In genomic region chr22:27881404-27881803, GRCh38 we compare ENCODE assay signal across 10 cellular contexts. TPM values are rescaled to one million over a fixed set of nuclear protein-coding genes. Genes with fewer than 3 reads are reported as not detected.
DNase-seq lines count a peak whose midpoint lies in the region; ATAC-seq and TF ChIP-seq lines count a peak whose summit lies in the region.
"Had no signal": no experiment of that assay in that cellular context is flagged by ENCODE, and none has a peak within 500 bp of the region (broad histone marks: within the 10 kb centered on the region; RNA-seq: fewer than 3 reads in every experiment).

No MANE protein-coding gene starts in this region.

- H3K27me3 Mint-ChIP-seq in CD8-positive, alpha-beta T cell (ENCODE audit: low read depth), result no peaks in the 10 kb centered on the region
- H3K27me3 Mint-ChIP-seq: activated B cell treated with CpG ODN at 0.5 μM for 24 hours had no signal

- CTCF ChIA-PET in CD8-positive, alpha-beta T cell (lab: Charles Lee), result interaction anchor here (0.7 to 4.8 kb wide), 11 partner anchors 8 to 1587 kb away, joined by 3 to 23 read pairs (median 4); no protein-coding TSS in a partner anchor

- H3K9me3 ChIP-seq in osteoblast (ENCODE audit: low read depth, low read length) (no peaks in the 10 kb centered on the region), vagina (no peaks in the 10 kb centered on the region)
- H3K9me3 ChIP-seq in CD8-positive, alpha-beta T cell (ENCODE audit: low read length), result no peaks in the 10 kb centered on the region

- TF ChIP-seq CTCF in osteoblast (IDR thresholded peaks at IDR 0.05; ENCODE audit: extremely low read depth, low read depth, low read length) (no peak), vagina (IDR thresholded peaks at IDR 0.05) (no peak)
- no peak for TF ChIP-seq CTCF in CD8-positive, alpha-beta T cell (IDR thresholded peaks at IDR 0.05)

- no peak overlapping the region for H3K27ac Mint-ChIP-seq in CD8-positive, alpha-beta T cell
- H3K27ac Mint-ChIP-seq: activated B cell treated with CpG ODN at 0.5 μM for 24 hours; activated naive CD4-positive, alpha-beta T cell treated with anti-CD3 and anti-CD28 coated beads, Interleukin-2, amount 50 U/mL, for 72 hours had no signal

- DNase-seq in Right ventricle myocardium inferior (ENCODE audit: missing footprints) (no peak), cardiac septum (ENCODE audit: low spot score) (no peak), globus pallidus (ENCODE audit: low spot score) (peak; percentile 94), osteoblast (ENCODE audit: insufficient read length, low spot score, missing footprints) (no peak), vagina (ENCODE audit: extremely low spot score in 2 of 2) (no peak), GM19240 (ENCODE audit: insufficient read length, low spot score) (no peak)
- no peak for DNase-seq in CD8-positive, alpha-beta T cell
- DNase-seq: activated B cell treated with CpG ODN at 0.5 μM for 24 hours had no signal

- no peak for TF ChIP-seq POLR2A in vagina (IDR thresholded peaks at IDR 0.05)

- peaks cover 16% of the 10 kb centered on the region for H3K4me1 Mint-ChIP-seq in CD8-positive, alpha-beta T cell (ENCODE audit: low read depth)

- H3K36me3 ChIP-seq in osteoblast (ENCODE audit: insufficient read depth, low read length), result peaks cover 17% of the 10 kb centered on the region
- H3K36me3 ChIP-seq in vagina, result no peaks in the 10 kb centered on the region
- H3K36me3 ChIP-seq in CD8-positive, alpha-beta T cell (ENCODE audit: insufficient read depth, low read length), result peaks cover 6% of the 10 kb centered on the region

- H4K20me1 ChIP-seq in osteoblast (ENCODE audit: insufficient read depth, low read length), result peaks cover 24% of the 10 kb centered on the region

- no peak overlapping the region for H2AFZ ChIP-seq in osteoblast (ENCODE audit: low read length)

- H3K27me3 ChIP-seq in osteoblast (ENCODE audit: insufficient read depth, low read length) (no peaks in the 10 kb centered on the region), vagina (no peaks in the 10 kb centered on the region)
- H3K27me3 ChIP-seq in CD8-positive, alpha-beta T cell (ENCODE audit: insufficient read depth, low read length), result no peaks in the 10 kb centered on the region

- ATAC-seq in Right ventricle myocardium inferior (peak; percentile 72), HG03025 (IDR thresholded peaks at IDR 0.05; ENCODE audit: low FRiP score, unreplicated experiment) (no peak)
- ATAC-seq in CD8-positive, alpha-beta T cell, result no peak
- ATAC-seq: activated naive CD4-positive, alpha-beta T cell treated with anti-CD3 and anti-CD28 coated beads, Interleukin-2, amount 50 U/mL, for 72 hours had no signal

- H3K36me3 Mint-ChIP-seq in CD8-positive, alpha-beta T cell, result peaks cover 33% of the 10 kb centered on the region

- no peaks in the 10 kb centered on the region for H3K9me3 Mint-ChIP-seq in CD8-positive, alpha-beta T cell
- H3K9me3 Mint-ChIP-seq: activated B cell treated with CpG ODN at 0.5 μM for 24 hours; activated naive CD4-positive, alpha-beta T cell treated with anti-CD3 and anti-CD28 coated beads, Interleukin-2, amount 50 U/mL, for 72 hours had no signal

- peaks cover 62% of the 10 kb centered on the region for H3K79me2 ChIP-seq in osteoblast (ENCODE audit: insufficient read depth, low read length)

- H3K4me3 ChIP-seq in osteoblast (ENCODE audit: insufficient read depth, low read length), result no peak overlapping the region
- no peak overlapping the region for H3K4me3 ChIP-seq in vagina
- H3K4me3 ChIP-seq in CD8-positive, alpha-beta T cell (ENCODE audit: low read depth, low read length), result no peak overlapping the region

- no peak overlapping the region for H3K4me3 Mint-ChIP-seq in CD8-positive, alpha-beta T cell
- H3K4me3 Mint-ChIP-seq: activated B cell treated with CpG ODN at 0.5 μM for 24 hours had no signal

- H3K4me1 ChIP-seq in osteoblast (ENCODE audit: insufficient read depth, low read length) (peaks cover 33% of the 10 kb centered on the region), vagina (peaks cover 46% of the 10 kb centered on the region)
- H3K4me1 ChIP-seq in CD8-positive, alpha-beta T cell (ENCODE audit: insufficient read depth, low read length), result peaks cover 12% of the 10 kb centered on the region

- H3K27ac ChIP-seq in osteoblast (ENCODE audit: low read depth, low read length) (peak overlapping the region; percentile 1), vagina (peak overlapping the region; percentile 77)
- H3K27ac ChIP-seq in CD8-positive, alpha-beta T cell (ENCODE audit: low read depth, low read length), result no peak overlapping the region

- POLR2A ChIA-PET in CD8-positive, alpha-beta T cell (lab: Charles Lee), result no interaction called here

- peak overlapping the region; percentile 25 for H3K4me2 ChIP-seq in osteoblast (ENCODE audit: insufficient read depth, low read length)

- intact Hi-C loops in Right ventricle myocardium inferior (cut with DNase I) (loop anchor here (1.0 to 10.0 kb wide), 2 partner anchors 128 to 713 kb away; no protein-coding TSS in a partner anchor), cardiac septum (cut with DNase I) (no loop called here), vagina (cut with DNase I) (no loop called here)
- intact Hi-C loops in CD8-positive, alpha-beta T cell (cut with DNase I, micrococcal nuclease), result loop anchor here (1.0 to 10.0 kb wide), 3 partner anchors 128 to 713 kb away; no protein-coding TSS in a partner anchor

RNA-seq across cellular contexts. Expression of gene PITPNB, which starts 37.7 kb away (rescaled TPM):
- 43.7 TPM for total RNA-seq in Right ventricle myocardium inferior
- total RNA-seq in cardiac septum, result 69.2 TPM
- 30.6 and 30.8 TPM in 2 replicates for total RNA-seq in osteoblast
- total RNA-seq in vagina, result 51.3 TPM
- total RNA-seq in CD8-positive, alpha-beta T cell, result 10 to 100 TPM; 40.8 to 41.5 TPM

Comparison
In these comparisons a context has a peak if more than half of its experiments do, and no peak if none do; other contexts are left out.
1. intact Hi-C loops: an anchor here in Right ventricle myocardium inferior (1.0 to 10.0 kb wide) and CD8-positive, alpha-beta T cell (1.0 to 10.0 kb wide); none called in cardiac septum and vagina.